ENCODE assay signal across 1 cellular context in the genomic region with DNA sequence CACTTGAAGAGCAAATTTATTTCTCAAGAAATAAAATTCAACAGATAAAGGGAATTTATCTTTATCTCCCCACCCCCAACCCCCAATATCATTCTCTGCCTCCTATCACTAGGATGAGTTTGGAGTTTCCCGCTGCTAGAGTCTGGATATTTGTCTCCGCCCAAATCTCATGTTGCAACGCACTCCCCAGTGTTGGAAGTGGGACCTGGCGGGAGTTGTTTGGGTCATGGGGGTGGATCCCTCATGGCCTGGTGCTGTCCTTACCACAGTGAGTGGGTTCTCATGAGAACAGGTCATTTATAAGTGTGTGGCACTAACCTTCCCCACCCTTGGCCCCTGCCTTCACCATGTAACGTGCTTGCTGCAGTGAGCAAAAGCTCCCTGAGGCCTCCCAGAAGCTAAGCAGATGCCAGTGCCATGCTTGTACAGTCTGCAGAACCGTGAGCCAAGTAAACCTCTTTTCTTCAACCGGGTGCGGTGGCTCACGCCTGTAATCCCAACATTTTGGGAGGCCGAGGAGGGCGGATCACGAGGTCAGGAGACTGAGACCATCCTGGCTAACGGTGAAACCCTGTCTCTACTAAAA.
A peak's percentile ranks its signal among the peaks of the same experiment; 100 is the strongest.
TF ChIP-seq lines count a peak whose summit lies in the region.

No MANE protein-coding gene starts in this region.

TF ChIP-seq in HepG2, 621 proteins besides CTCF, POLR2A, EP300 and RAD21:
- TF ChIP-seq NFIC (IDR thresholded peaks at IDR 0.05; ENCODE audit: low read length) (no peak), ZNF264 (CRISPR knock-in tag; IDR thresholded peaks at IDR 0.05) (no peak), ARHGAP35 (CRISPR knock-in tag; IDR thresholded peaks at IDR 0.05; ENCODE audit: borderline replicate concordance) (no peak), ZNF558 (CRISPR knock-in tag; IDR thresholded peaks at IDR 0.05; ENCODE audit: borderline replicate concordance) (no peak), HNRNPK (IDR thresholded peaks at IDR 0.05; ENCODE audit: low read depth, low read length, poor library complexity, severe bottlenecking) (no peak), RXRA (CRISPR knock-in tag; IDR thresholded peaks at IDR 0.05) (0 out of 2 replicates have a peak, but pooled peaks have one; percentile 25), NFIB (CRISPR knock-in tag; IDR thresholded peaks at IDR 0.05; ENCODE audit: borderline replicate concordance) (0 out of 2 replicates have a peak, but pooled peaks have one; percentile 75), CREB1 (IDR thresholded peaks at IDR 0.05) (no peak), CREB1 (CRISPR knock-in tag; IDR thresholded peaks at IDR 0.05) (no peak), ZNF891 (CRISPR knock-in tag; IDR thresholded peaks at IDR 0.05) (0 out of 2 replicates have a peak, but pooled peaks have one; percentile 29), ZNF343 (CRISPR knock-in tag; IDR thresholded peaks at IDR 0.05) (no peak)
- TF ChIP-seq, protein P1, sequence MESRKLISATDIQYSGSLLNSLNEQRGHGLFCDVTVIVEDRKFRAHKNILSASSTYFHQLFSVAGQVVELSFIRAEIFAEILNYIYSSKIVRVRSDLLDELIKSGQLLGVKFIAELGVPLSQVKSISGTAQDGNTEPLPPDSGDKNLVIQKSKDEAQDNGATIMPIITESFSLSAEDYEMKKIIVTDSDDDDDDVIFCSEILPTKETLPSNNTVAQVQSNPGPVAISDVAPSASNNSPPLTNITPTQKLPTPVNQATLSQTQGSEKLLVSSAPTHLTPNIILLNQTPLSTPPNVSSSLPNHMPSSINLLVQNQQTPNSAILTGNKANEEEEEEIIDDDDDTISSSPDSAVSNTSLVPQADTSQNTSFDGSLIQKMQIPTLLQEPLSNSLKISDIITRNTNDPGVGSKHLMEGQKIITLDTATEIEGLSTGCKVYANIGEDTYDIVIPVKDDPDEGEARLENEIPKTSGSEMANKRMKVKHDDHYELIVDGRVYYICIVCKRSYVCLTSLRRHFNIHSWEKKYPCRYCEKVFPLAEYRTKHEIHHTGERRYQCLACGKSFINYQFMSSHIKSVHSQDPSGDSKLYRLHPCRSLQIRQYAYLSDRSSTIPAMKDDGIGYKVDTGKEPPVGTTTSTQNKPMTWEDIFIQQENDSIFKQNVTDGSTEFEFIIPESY (CRISPR knock-in tag; IDR thresholded peaks at IDR 0.05) = peak; percentile 85; the same call in 1 of the 2 replicates
